ENCODE assay signal across 24 cellular contexts in genomic region chr20:24745617-24746350, GRCh38.
DNase-seq lines count a peak whose midpoint lies in the region; ATAC-seq and TF ChIP-seq lines count a peak whose summit lies in the region.
"Had no signal": no experiment of that assay in that cellular context is flagged by ENCODE, and none has a peak within 500 bp of the region (broad histone marks: within the 10 kb centered on the region; RNA-seq: fewer than 3 reads in every experiment).

No MANE protein-coding gene starts in this region.

- no peak overlapping the region for H3K4me3 ChIP-seq in BLaER1 treated with 17β-estradiol and CSF1 and Interleukin-3, amounts not matched to agents 10 nM and 100 nM
- H3K4me3 ChIP-seq: body of pancreas, GM12878, SK-N-MC, smooth muscle cell had no signal

- no peak overlapping the region for H3K4me3 Mint-ChIP-seq in H9
- no peak overlapping the region for H3K4me3 Mint-ChIP-seq in activated CD8-positive, alpha-beta memory T cell treated with anti-CD3 and anti-CD28 coated beads, Interleukin-2, amount 10 ng/mL, durations not matched to agents 7 days and 5 days
- H3K4me3 Mint-ChIP-seq in osteocyte (ENCODE audit: unreplicated experiment), result no peak overlapping the region
- H3K4me3 Mint-ChIP-seq: activated CD4-positive, alpha-beta memory T cell treated with anti-CD3 and anti-CD28 coated beads for 36 hours; CD4-positive, CD25-positive, alpha-beta regulatory T cell; naive thymus-derived CD8-positive, alpha-beta T cell; type B pancreatic cell had no signal

- TF ChIP-seq CTCF in H9 (conservative IDR thresholded peaks at IDR 0.05) (no peak), osteocyte (IDR thresholded peaks at IDR 0.05) (no peak)

- no peak overlapping the region for H2BK15ac ChIP-seq in H9 (ENCODE audit: low read depth, low read length)

- H3K9me3 ChIP-seq in BLaER1 treated with 17β-estradiol and CSF1 and Interleukin-3, amounts not matched to agents 10 nM and 100 nM (replicated peaks in 1 of 11), result no peaks in the 10 kb centered on the region; a peak in 1 of 22 replicates
- no peaks in the 10 kb centered on the region for H3K9me3 ChIP-seq in H9 (ENCODE audit: control insufficient read depth, low read depth, low read length)
- H3K9me3 ChIP-seq: body of pancreas had no signal

- H4K8ac ChIP-seq in H9 (replicated peaks; ENCODE audit: insufficient read length, low read depth, low read length), result no peak overlapping the region

- H3K79me2 ChIP-seq in H9 (ENCODE audit: insufficient read depth, low read length), result no peaks in the 10 kb centered on the region

- H2BK120ac ChIP-seq in H9 (ENCODE audit: low read depth, low read length, poor library complexity, severe bottlenecking), result no peak overlapping the region

- no peak overlapping the region for H3K23ac ChIP-seq in H9 (ENCODE audit: insufficient read length, low read depth, low read length)

- H3K36me3 Mint-ChIP-seq in H9 (ENCODE audit: insufficient read depth in 1 of 3, low read depth in 3 of 3) (no peaks in the 10 kb centered on the region), osteocyte (ENCODE audit: unreplicated experiment) (no peaks in the 10 kb centered on the region)
- no peaks in the 10 kb centered on the region for H3K36me3 Mint-ChIP-seq in activated CD8-positive, alpha-beta memory T cell treated with anti-CD3 and anti-CD28 coated beads, Interleukin-2, amount 10 ng/mL, durations not matched to agents 7 days and 5 days
- H3K36me3 Mint-ChIP-seq: activated CD4-positive, alpha-beta memory T cell treated with anti-CD3 and anti-CD28 coated beads for 36 hours; CD4-positive, CD25-positive, alpha-beta regulatory T cell; type B pancreatic cell had no signal

- H3K4me1 Mint-ChIP-seq in H9 (peaks cover 30 to 36% of the 10 kb centered on the region in 2 experiments), osteocyte (ENCODE audit: unreplicated experiment) (no peaks in the 10 kb centered on the region)
- H3K4me1 Mint-ChIP-seq in activated CD8-positive, alpha-beta memory T cell treated with anti-CD3 and anti-CD28 coated beads, Interleukin-2, amount 10 ng/mL, durations not matched to agents 7 days and 5 days, result peaks cover 10% of the 10 kb centered on the region
- H3K4me1 Mint-ChIP-seq: CD4-positive, CD25-positive, alpha-beta regulatory T cell had no signal

- no peak overlapping the region for H4K5ac ChIP-seq in H9 (ENCODE audit: insufficient read length, low read depth, low read length)

- WGBS in H9 (ENCODE audit: extremely low coverage, insufficient read length, low lambda C conversion rate), result no CpG with 5 or more reads among the region's 14 CpGs

- no peaks in the 10 kb centered on the region for H3K27me3 ChIP-seq in BLaER1 treated with 17β-estradiol and CSF1 and Interleukin-3, amounts not matched to agents 10 nM and 100 nM
- no peaks in the 10 kb centered on the region for H3K27me3 ChIP-seq in H9 (ENCODE audit: insufficient read depth, low read length)
- H3K27me3 ChIP-seq: body of pancreas had no signal

- peak overlapping the region in 3 of 11 experiments; percentile 4 to 44 (median 22); a peak in 2 of 22 replicates for H3K9ac ChIP-seq in BLaER1 treated with 17β-estradiol and CSF1 and Interleukin-3, amounts not matched to agents 10 nM and 100 nM
- no peak overlapping the region for H3K9ac ChIP-seq in H9 (ENCODE audit: extremely low read depth, insufficient read length, low read length)

- H3K27ac ChIP-seq in BLaER1 treated with 17β-estradiol and CSF1 and Interleukin-3, amounts not matched to agents 10 nM and 100 nM, result peak overlapping the region in 5 of 11 experiments; percentile 17 to 63 (median 41); a peak in 7 of 22 replicates
- no peak overlapping the region for H3K27ac ChIP-seq in H9 (ENCODE audit: insufficient read length, low read depth, low read length)
- H3K27ac ChIP-seq: epithelial cell of prostate, SK-N-MC had no signal

- H3K9me3 Mint-ChIP-seq in H9 (no peaks in the 10 kb centered on the region; a peak in 1 of 5 replicates), osteocyte (ENCODE audit: unreplicated experiment) (peaks cover 3% of the 10 kb centered on the region)
- H3K9me3 Mint-ChIP-seq in activated CD8-positive, alpha-beta memory T cell treated with anti-CD3 and anti-CD28 coated beads, Interleukin-2, amount 10 ng/mL, durations not matched to agents 7 days and 5 days (ENCODE audit: low read depth), result no peaks in the 10 kb centered on the region
- H3K9me3 Mint-ChIP-seq: activated CD4-positive, alpha-beta memory T cell treated with anti-CD3 and anti-CD28 coated beads for 36 hours; type B pancreatic cell had no signal

- no peaks in the 10 kb centered on the region for H3K79me1 ChIP-seq in H9 (ENCODE audit: insufficient read depth, low read depth, low read length, poor library complexity, severe bottlenecking)

- intact Hi-C loops in left colon (cut with DNase I, micrococcal nuclease), result no loop called here

- H2BK5ac ChIP-seq in H9 (ENCODE audit: insufficient read length, low read length), result no peak overlapping the region

- no peak overlapping the region for H3T11ph ChIP-seq in H9 (ENCODE audit: low read length)

- H2BK12ac ChIP-seq in H9 (ENCODE audit: insufficient read length, low read depth, low read length), result no peak overlapping the region

- no peak for ATAC-seq in activated CD8-positive, alpha-beta memory T cell treated with anti-CD3 and anti-CD28 coated beads, Interleukin-2, amount 10 ng/mL, durations not matched to agents 7 days and 5 days
- no peak for ATAC-seq in left colon
- no peak for ATAC-seq in GM18505 (IDR thresholded peaks at IDR 0.05; ENCODE audit: unreplicated experiment)
- ATAC-seq: activated CD4-positive, CD25-positive, alpha-beta regulatory T cell treated with anti-CD3 and anti-CD28 coated beads, Interleukin-2, amount 50 U/mL, for 24 hours; GM12878; naive thymus-derived CD8-positive, alpha-beta T cell had no signal

- no peak overlapping the region for H3K56ac ChIP-seq in H9 (ENCODE audit: insufficient read length, low read depth, low read length)

- no peak for TF ChIP-seq POLR2A in GM18505 (IDR thresholded peaks at IDR 0.05; ENCODE audit: borderline replicate concordance, extremely low read depth, insufficient read depth, insufficient read length)

- H3K36me3 ChIP-seq in BLaER1 treated with 17β-estradiol and CSF1 and Interleukin-3, amounts not matched to agents 10 nM and 100 nM, result no peaks in the 10 kb centered on the region

- no peaks in the 10 kb centered on the region for H4K20me1 ChIP-seq in BLaER1 treated with 17β-estradiol and CSF1 and Interleukin-3, amounts not matched to agents 10 nM and 100 nM
- H4K20me1 ChIP-seq in H9 (ENCODE audit: control insufficient read depth, insufficient read depth, insufficient read length), result no peaks in the 10 kb centered on the region

- H4K91ac ChIP-seq in H9 (ENCODE audit: insufficient read length, low read depth, low read length), result no peak overlapping the region

- H3K4ac ChIP-seq in H9 (ENCODE audit: low read depth, low read length), result no peak overlapping the region

- no peaks in the 10 kb centered on the region for H3K23me2 ChIP-seq in H9 (ENCODE audit: insufficient read length, low read depth, low read length, poor library complexity, severe bottlenecking)

- H3K4me1 ChIP-seq in BLaER1 treated with 17β-estradiol and CSF1 and Interleukin-3, amounts not matched to agents 10 nM and 100 nM, result peaks cover 17 to 54% (median 38%) of the 10 kb centered on the region in 10 experiments
- H3K4me1 ChIP-seq in H9 (ENCODE audit: insufficient read depth, low read length), result 0 out of 2 replicates have a peak, but pooled peaks cover 8% of the 10 kb centered on the region

- H3K27me3 Mint-ChIP-seq in H9 (ENCODE audit: low read depth), result peaks cover 2% of the 10 kb centered on the region
- H3K27me3 Mint-ChIP-seq in activated CD8-positive, alpha-beta memory T cell treated with anti-CD3 and anti-CD28 coated beads, Interleukin-2, amount 10 ng/mL, durations not matched to agents 7 days and 5 days, result peaks cover 6% of the 10 kb centered on the region
- H3K27me3 Mint-ChIP-seq in osteocyte (ENCODE audit: unreplicated experiment), result no peaks in the 10 kb centered on the region
- H3K27me3 Mint-ChIP-seq: CD4-positive, CD25-positive, alpha-beta regulatory T cell; type B pancreatic cell had no signal

- H2AK5ac ChIP-seq in H9 (ENCODE audit: insufficient read length, low read length), result no peak overlapping the region

- no peak overlapping the region for H3K18ac ChIP-seq in H9 (ENCODE audit: insufficient read length, low read depth, low read length)

- peak; percentile 17 for DNase-seq in H9
- peak; percentile 26 for DNase-seq in activated CD8-positive, alpha-beta memory T cell treated with anti-CD3 and anti-CD28 coated beads, Interleukin-2, amount 10 ng/mL, durations not matched to agents 7 days and 5 days
- peak; percentile 65 for DNase-seq in osteocyte (ENCODE audit: extremely low spot score, unreplicated experiment)
- no peak for DNase-seq in stimulated activated CD4-positive, alpha-beta T cell treated with anti-CD3 and anti-CD28 coated beads, Interleukin-4, amount 100 ng/mL, for 4 hours
- DNase-seq in left colon, result no peak
- DNase-seq: activated CD4-positive, alpha-beta memory T cell treated with anti-CD3 and anti-CD28 coated beads for 36 hours; activated gamma-delta T cell treated with Interleukin-2 at 50 U/mL for 16 hours; activated T-cell treated with anti-CD3 and anti-CD28 coated beads for 4 hours; CD4-positive, CD25-positive, alpha-beta regulatory T cell; effector CD4-positive, alpha-beta T cell; EL; naive thymus-derived CD8-positive, alpha-beta T cell; NCI-H1092; NCI-H187; stimulated activated CD4-positive, alpha-beta T cell treated with anti-CD3 and anti-CD28 coated beads, Interleukin-2, amount 100 ng/mL, for 24 hours had no signal

- H3K27ac Mint-ChIP-seq in H9 (0 out of 7 replicates have a peak overlapping the region, but pooled peaks of 1 of the 3 experiments have one; percentile 35), osteocyte (ENCODE audit: unreplicated experiment) (no peak overlapping the region)
- H3K27ac Mint-ChIP-seq in activated CD8-positive, alpha-beta memory T cell treated with anti-CD3 and anti-CD28 coated beads, Interleukin-2, amount 10 ng/mL, durations not matched to agents 7 days and 5 days, result no peak overlapping the region
- H3K27ac Mint-ChIP-seq: activated CD4-positive, alpha-beta memory T cell treated with anti-CD3 and anti-CD28 coated beads for 36 hours; CD4-positive, CD25-positive, alpha-beta regulatory T cell; naive thymus-derived CD8-positive, alpha-beta T cell had no signal

- no peak overlapping the region for H2BK20ac ChIP-seq in H9 (ENCODE audit: low read depth, low read length, poor library complexity, severe bottlenecking)

- CTCF ChIA-PET in activated CD8-positive, alpha-beta memory T cell treated with anti-CD3 and anti-CD28 coated beads, Interleukin-2, amount 10 ng/mL, durations not matched to agents 7 days and 5 days (lab: Charles Lee), result no interaction called here

- H3K14ac ChIP-seq in H9 (ENCODE audit: insufficient read depth, low read length), result no peak overlapping the region

- peak overlapping the region; percentile 42 to 85 (median 56); a peak in 21 of 22 replicates for H3K4me2 ChIP-seq in BLaER1 treated with 17β-estradiol and CSF1 and Interleukin-3, amounts not matched to agents 10 nM and 100 nM
- no peak overlapping the region for H3K4me2 ChIP-seq in H9 (ENCODE audit: insufficient read depth, insufficient read length, low read length)
- H3K4me2 ChIP-seq: smooth muscle cell had no signal

- no peak overlapping the region for H2AFZ ChIP-seq in H9 (ENCODE audit: low read length)

Comparison
In these comparisons a context has a peak if more than half of its experiments do, and no peak if none do; other contexts are left out.
1. DNase-seq: peak in H9 (single experiment), activated CD8-positive, alpha-beta memory T cell treated with anti-CD3 and anti-CD28 coated beads, Interleukin-2, amount 10 ng/mL, durations not matched to agents 7 days and 5 days (single experiment) and osteocyte (single experiment); none in stimulated activated CD4-positive, alpha-beta T cell treated with anti-CD3 and anti-CD28 coated beads, Interleukin-4, amount 100 ng/mL, for 4 hours (0 of 2) and left colon (0 of 2).